10 cellular contexts compared by ENCODE assay signal in genomic region chr4:148007303-148007702, GRCh38.
DNase-seq lines count a peak whose midpoint lies in the region; ATAC-seq and TF ChIP-seq lines count a peak whose summit lies in the region.
"Had no signal": no experiment of that assay in that cellular context is flagged by ENCODE, and none has a peak within 500 bp of the region (broad histone marks: within the 10 kb centered on the region; RNA-seq: fewer than 3 reads in every experiment).

No MANE protein-coding gene starts in this region.

- no peaks in the 10 kb centered on the region for H3K9me3 Mint-ChIP-seq in activated CD8-positive, alpha-beta memory T cell treated with anti-CD3 and anti-CD28 coated beads, Interleukin-2, amount 10 ng/mL, durations not matched to agents 7 days and 5 days (ENCODE audit: low read depth)

- DNase-seq in SK-N-SH = no peak
- DNase-seq in heart right ventricle = no peak
- peak; percentile 78 for DNase-seq in smooth muscle cell of the brain vasculature (ENCODE audit: low read depth, low spot score)
- DNase-seq in activated CD8-positive, alpha-beta memory T cell treated with anti-CD3 and anti-CD28 coated beads, Interleukin-2, amount 10 ng/mL, durations not matched to agents 7 days and 5 days = no peak
- DNase-seq in activated CD4-positive, alpha-beta T cell treated with anti-CD3 and anti-CD28 coated beads for 48 hours = no peak
- DNase-seq: NCI-H2171 had no signal

- H3K4me3 Mint-ChIP-seq in activated CD8-positive, alpha-beta memory T cell treated with anti-CD3 and anti-CD28 coated beads, Interleukin-2, amount 10 ng/mL, durations not matched to agents 7 days and 5 days = no peak overlapping the region
- H3K4me3 Mint-ChIP-seq: activated naive CD4-positive, alpha-beta T cell treated with anti-CD3 and anti-CD28 coated beads, Interleukin-2, amount 50 U/mL, for 24 hours had no signal

- intact Hi-C loops in heart right ventricle (cut with DNase I) = no loop called here

- peak overlapping the region; percentile 31 for H3K4me2 ChIP-seq in SK-N-SH

- H3K4me1 ChIP-seq in HEK293 (ENCODE audit: control insufficient read depth, insufficient read depth, low read length) = peaks cover 4% of the 10 kb centered on the region; the same call in 1 of the 2 replicates
- peaks cover 2 to 5% of the 10 kb centered on the region in 2 experiments; a peak in 2 of 4 replicates for H3K4me1 ChIP-seq in SK-N-SH (ENCODE audit: control insufficient read depth in 1 of 2, insufficient read depth in 2 of 2, low read depth in 1 of 2, low read length in 1 of 2)
- H3K4me1 ChIP-seq in heart right ventricle = peaks cover 3 to 51% (median 43%) of the 10 kb centered on the region in 9 donors

- no peak for TF ChIP-seq EP300 in SK-N-SH (IDR thresholded peaks at IDR 0.05; ENCODE audit: borderline replicate concordance in 1 of 2, low read depth in 1 of 2, low read length in 1 of 2)

- no peak overlapping the region for H3K27ac ChIP-seq in HEK293 (ENCODE audit: extremely low read depth, low read depth, low read length)
- H3K27ac ChIP-seq in SK-N-SH (ENCODE audit: low read depth in 2 of 2, low read length in 1 of 2) = peak overlapping the region in 1 of 2 experiments; percentile 64; a peak in 2 of 4 replicates
- H3K27ac ChIP-seq in heart right ventricle = peak overlapping the region in 7 of 10 donors; percentile 24 to 57 (median 45)

- H3K9me3 ChIP-seq in HEK293 (ENCODE audit: control insufficient read depth, insufficient read depth, low read depth, low read length) (no peaks in the 10 kb centered on the region), SK-N-SH (no peaks in the 10 kb centered on the region), heart right ventricle (peaks cover 0 to 7% (median 0%) of the 10 kb centered on the region in 11 donors)

- H4K20me1 ChIP-seq in SK-N-SH (ENCODE audit: insufficient read depth) = peaks cover 9% of the 10 kb centered on the region; the same call in 1 of the 2 replicates

- no peak overlapping the region for H3K9ac ChIP-seq in SK-N-SH

- 18% methylated on average over 7 of the region's 7 CpGs for WGBS in SK-N-SH (ENCODE audit: low lambda C conversion rate)
- 52 to 61% methylated on average over 7 of the region's 7 CpGs for WGBS in heart right ventricle, 2 donors

- H3F3A ChIP-seq in SK-N-SH (replicated peaks; ENCODE audit: insufficient read depth) = peaks cover 18% of the 10 kb centered on the region

- H3K27me3 Mint-ChIP-seq in activated CD8-positive, alpha-beta memory T cell treated with anti-CD3 and anti-CD28 coated beads, Interleukin-2, amount 10 ng/mL, durations not matched to agents 7 days and 5 days = no peaks in the 10 kb centered on the region
- H3K27me3 Mint-ChIP-seq: activated naive CD4-positive, alpha-beta T cell treated with anti-CD3 and anti-CD28 coated beads, Interleukin-2, amount 50 U/mL, for 24 hours had no signal

- peaks cover 16% of the 10 kb centered on the region for H3K4me1 Mint-ChIP-seq in activated CD8-positive, alpha-beta memory T cell treated with anti-CD3 and anti-CD28 coated beads, Interleukin-2, amount 10 ng/mL, durations not matched to agents 7 days and 5 days

- peaks cover 8% of the 10 kb centered on the region; the same call in 1 of the 2 replicates for H3K79me2 ChIP-seq in SK-N-SH (ENCODE audit: insufficient read depth)

- H3K27me3 ChIP-seq in SK-N-SH (ENCODE audit: insufficient read depth) (no peaks in the 10 kb centered on the region), heart right ventricle (no peaks in the 10 kb centered on the region)

- no peak overlapping the region for H2AFZ ChIP-seq in SK-N-SH (ENCODE audit: low read depth)

- CTCF ChIA-PET in HEK293 (lab: Yijun Ruan, JAX) = no interaction called here
- CTCF ChIA-PET in SK-N-SH (lab: Yijun Ruan, JAX) = interaction anchor here (0.9 to 1.7 kb wide), 4 partner anchors 9 to 140 kb away, joined by 3 to 4 read pairs (median 3); no protein-coding TSS in a partner anchor
- CTCF ChIA-PET in activated CD8-positive, alpha-beta memory T cell treated with anti-CD3 and anti-CD28 coated beads, Interleukin-2, amount 10 ng/mL, durations not matched to agents 7 days and 5 days (lab: Charles Lee) = interaction anchor here (1.2 kb wide), 1 partner anchor 45 kb away, joined by 3 read pairs; no protein-coding TSS in a partner anchor

- no peak overlapping the region for H3K27ac Mint-ChIP-seq in activated CD8-positive, alpha-beta memory T cell treated with anti-CD3 and anti-CD28 coated beads, Interleukin-2, amount 10 ng/mL, durations not matched to agents 7 days and 5 days
- H3K27ac Mint-ChIP-seq: activated naive CD4-positive, alpha-beta T cell treated with anti-CD3 and anti-CD28 coated beads, Interleukin-2, amount 50 U/mL, for 24 hours had no signal

- H3K4me3 ChIP-seq in HEK293 (ENCODE audit: low read depth, low read length) (no peak overlapping the region), SK-N-SH (ENCODE audit: low read depth in 2 of 2, low read length in 1 of 2) (no peak overlapping the region), heart right ventricle (no peak overlapping the region)

- H3K36me3 ChIP-seq in HEK293 (ENCODE audit: control insufficient read depth in 2 of 2, insufficient read depth in 1 of 2, low read length in 2 of 2) (no peaks in the 10 kb centered on the region), SK-N-SH (replicated peaks in 1 of 2; ENCODE audit: control insufficient read depth in 1 of 2, insufficient read depth in 2 of 2, low read length in 1 of 2) (no peaks in the 10 kb centered on the region), heart right ventricle (no peaks in the 10 kb centered on the region)

- no peak for TF ChIP-seq CTCF in HEK293 (tag by site-specific recombination; IDR thresholded peaks at IDR 0.05)
- no peak for TF ChIP-seq CTCF in SK-N-SH (IDR thresholded peaks at IDR 0.05)
- no peak for TF ChIP-seq CTCF in heart right ventricle (IDR thresholded peaks at IDR 0.05)

- no peaks in the 10 kb centered on the region for H3K9me2 ChIP-seq in SK-N-SH

- peak; percentile 23 to 97 (median 71) for ATAC-seq in heart right ventricle
- ATAC-seq in HG02798 (IDR thresholded peaks at IDR 0.05; ENCODE audit: poor library complexity, unreplicated experiment) = no peak
- no peak for ATAC-seq in GM19324 (IDR thresholded peaks at IDR 0.05; ENCODE audit: low FRiP score, unreplicated experiment)
- no peak for ATAC-seq in activated CD8-positive, alpha-beta memory T cell treated with anti-CD3 and anti-CD28 coated beads, Interleukin-2, amount 10 ng/mL, durations not matched to agents 7 days and 5 days

- peaks cover 5% of the 10 kb centered on the region for H3K36me3 Mint-ChIP-seq in activated CD8-positive, alpha-beta memory T cell treated with anti-CD3 and anti-CD28 coated beads, Interleukin-2, amount 10 ng/mL, durations not matched to agents 7 days and 5 days
- H3K36me3 Mint-ChIP-seq: activated naive CD4-positive, alpha-beta T cell treated with anti-CD3 and anti-CD28 coated beads, Interleukin-2, amount 50 U/mL, for 24 hours had no signal

- no peak for TF ChIP-seq RAD21 in SK-N-SH (IDR thresholded peaks at IDR 0.05; ENCODE audit: low read length)

- POLR2A ChIA-PET in HEK293 (lab: Yijun Ruan, JAX) = no interaction called here
- POLR2A ChIA-PET in SK-N-SH (lab: Yijun Ruan, JAX) = no interaction called here

TF ChIP-seq in HEK293, 187 proteins besides CTCF, POLR2A, EP300 and RAD21 (continues in another document):
- TF ChIP-seq ZNF426 (tag by site-specific recombination; IDR thresholded peaks at IDR 0.05) (no peak), ZFP37 (tag by site-specific recombination; IDR thresholded peaks at IDR 0.05) (peak; percentile 58; the same call in 1 of the 2 replicates), HIC1 (tag by site-specific recombination; IDR thresholded peaks at IDR 0.05) (0 out of 2 replicates have a peak, but pooled peaks have one; percentile 61), ZNF366 (tag by site-specific recombination; conservative IDR thresholded peaks at IDR 0.05) (peak; percentile 74)

TF ChIP-seq in SK-N-SH, 30 proteins besides CTCF, POLR2A, EP300 and RAD21 (continues in another document):
- TF ChIP-seq REST (IDR thresholded peaks at IDR 0.05; ENCODE audit: low read depth, low read length) (no peak), PBX3 (IDR thresholded peaks at IDR 0.05) (peak; percentile 85), FOXJ3 (CRISPR knock-in tag; IDR thresholded peaks at IDR 0.05) (no peak), RXRA (IDR thresholded peaks at IDR 0.05; ENCODE audit: borderline replicate concordance, low read depth) (0 out of 2 replicates have a peak, but pooled peaks have one; percentile 11), SIN3A (IDR thresholded peaks at IDR 0.05; ENCODE audit: borderline replicate concordance, low read depth, low read length) (0 out of 2 replicates have a peak, but pooled peaks have one; percentile 47), FOXM1 (IDR thresholded peaks at IDR 0.05; ENCODE audit: low read depth) (no peak)

Comparison
In these comparisons a context has a peak if more than half of its experiments do, and no peak if none do; other contexts are left out.
1. ATAC-seq: peak in heart right ventricle (8 of 8); none in HG02798 (single experiment), GM19324 (single experiment) and activated CD8-positive, alpha-beta memory T cell treated with anti-CD3 and anti-CD28 coated beads, Interleukin-2, amount 10 ng/mL, durations not matched to agents 7 days and 5 days (single experiment).
2. Of the 4 proteins assayed by ChIP-seq in both HEK293 and SK-N-SH: peak only in HEK293: none; only in SK-N-SH: PBX3; in both: none; in neither: 3.